In genomic region chr13:46168341-46168740, GRCh38 we compare ENCODE assay signal across 1 cellular context.
TF ChIP-seq lines count a peak whose summit lies in the region.

No MANE protein-coding gene starts in this region.

TF ChIP-seq in HEK293, 187 proteins besides CTCF, POLR2A, EP300 and RAD21 (continued from another document):
- TF ChIP-seq ZNF16 (tag by site-specific recombination; IDR thresholded peaks at IDR 0.05; ENCODE audit: low read depth) (no peak), ZNF510 (tag by site-specific recombination; IDR thresholded peaks at IDR 0.05; ENCODE audit: insufficient replicate concordance) (no peak), KLF9 (tag by site-specific recombination; IDR thresholded peaks at IDR 0.05; ENCODE audit: low read depth) (no peak), KLF7 (tag by site-specific recombination; IDR thresholded peaks at IDR 0.05; ENCODE audit: borderline replicate concordance) (no peak), ZNF426 (tag by site-specific recombination; IDR thresholded peaks at IDR 0.05) (no peak), ZEB2 (tag by site-specific recombination; IDR thresholded peaks at IDR 0.05) (no peak)
